ENCODE assay signal across 8 cellular contexts in genomic region chr14:24145700-24146621, GRCh38. TPM values are rescaled to one million over a fixed set of nuclear protein-coding genes. Genes with fewer than 3 reads are reported as not detected.
A peak's percentile ranks its signal among the peaks of the same experiment; 100 is the strongest.
DNase-seq lines count a peak whose midpoint lies in the region; ATAC-seq and TF ChIP-seq lines count a peak whose summit lies in the region.

Gene PSME2 (minus strand): TSS chr14:24146610. CDS start chr14:24146581, 29 bp downstream.

- peak within 1 kb of the TSS; percentile 80 for H3K27ac ChIP-seq in trophoblast cell (ENCODE audit: low read depth, low read length)

- no peak within 1 kb of the TSS for H3K23ac ChIP-seq in trophoblast cell (ENCODE audit: low read length)

- no peak for TF ChIP-seq CTCF in AG04449 (IDR thresholded peaks at IDR 0.05; ENCODE audit: insufficient read depth, low read length, missing control alignments)

- H3K4ac ChIP-seq in trophoblast cell (ENCODE audit: low read depth, low read length): peak within 1 kb of the TSS; percentile 93

- CTCF ChIA-PET in AG04449 (lab: Yijun Ruan, JAX): interaction anchor here (0.9 to 8.8 kb wide), 8 partner anchors 9 to 162 kb away, joined by 3 to 165 read pairs (median 11); partner anchors contain the start of genes CIDEB and IRF9
- CTCF ChIA-PET in activated CD4-positive, alpha-beta memory T cell treated with anti-CD3 and anti-CD28 coated beads for 36 hours (lab: Charles Lee): interaction anchor here (0.8 to 6.3 kb wide), 13 partner anchors 9 to 162 kb away, joined by 3 to 76 read pairs (median 5); partner anchors contain the start of genes CIDEB, DCAF11, IRF9 and NRL

- H3K79me2 ChIP-seq in trophoblast cell (ENCODE audit: control insufficient read depth, insufficient read depth, low read length, poor library complexity): peaks cover 17% of the 10 kb centered on the region

- peak within 1 kb of the TSS; percentile 88 for H4K8ac ChIP-seq in trophoblast cell (ENCODE audit: low read depth, low read length)

- H3K4me1 ChIP-seq in HAP-1 (peaks cover 11% of the 10 kb centered on the region), trophoblast cell (ENCODE audit: control insufficient read depth in 1 of 2, insufficient read depth in 2 of 2, low read length in 2 of 2) (peaks cover 10 to 16% of the 10 kb centered on the region in 2 experiments)

- H3K79me1 ChIP-seq in trophoblast cell (ENCODE audit: low read length): peaks cover 18% of the 10 kb centered on the region

- H3K27me3 ChIP-seq in HAP-1 (ENCODE audit: low read depth): no peaks in the 10 kb centered on the region
- no peaks in the 10 kb centered on the region for H3K27me3 ChIP-seq in trophoblast cell (ENCODE audit: insufficient read depth, low read length)

- no peaks in the 10 kb centered on the region for H3K9me3 Mint-ChIP-seq in activated CD4-positive, alpha-beta memory T cell treated with anti-CD3 and anti-CD28 coated beads for 36 hours

- intact Hi-C loops in activated CD4-positive, alpha-beta memory T cell treated with anti-CD3 and anti-CD28 coated beads for 36 hours (cut with micrococcal nuclease): loop anchor here (1.0 to 5.0 kb wide), 5 partner anchors 51 to 285 kb away; partner anchors contain the start of genes CARMIL3, DHRS1, GMPR2 and NEDD8
- intact Hi-C loops in Right ventricle myocardium inferior (cut with DNase I): loop anchor here (5.0 to 10.0 kb wide), 2 partner anchors 41 to 289 kb away; partner anchors contain the start of gene IPO4

- H3K36me3 Mint-ChIP-seq in activated CD4-positive, alpha-beta memory T cell treated with anti-CD3 and anti-CD28 coated beads for 36 hours: peaks cover 60% of the 10 kb centered on the region

- peaks cover 58% of the 10 kb centered on the region for H3K4me1 Mint-ChIP-seq in activated CD4-positive, alpha-beta memory T cell treated with anti-CD3 and anti-CD28 coated beads for 36 hours (ENCODE audit: low read depth)

- no peaks in the 10 kb centered on the region for H3K9me3 ChIP-seq in HAP-1
- H3K9me3 ChIP-seq in trophoblast cell (ENCODE audit: insufficient read depth, low read depth, low read length): no peaks in the 10 kb centered on the region

- peak within 1 kb of the TSS; percentile 88 for H4K91ac ChIP-seq in trophoblast cell (ENCODE audit: low read depth, low read length)

- DNase-seq in AG04449 (ENCODE audit: low read depth, low spot score): no peak
- no peak for DNase-seq in HAP-1 (ENCODE audit: low spot score in 2 of 2)
- DNase-seq in activated CD4-positive, alpha-beta memory T cell treated with anti-CD3 and anti-CD28 coated beads for 36 hours: no peak
- DNase-seq in Right ventricle myocardium inferior (ENCODE audit: missing footprints): no peak
- DNase-seq in trophoblast cell: peak; percentile 14 to 43
- no peak for DNase-seq in cerebellar nuclear complex (lab: John Stamatoyannopoulos, UW)

- no peaks in the 10 kb centered on the region for H3K27me3 Mint-ChIP-seq in activated CD4-positive, alpha-beta memory T cell treated with anti-CD3 and anti-CD28 coated beads for 36 hours

- H3K9ac ChIP-seq in trophoblast cell (ENCODE audit: low read length): peak within 1 kb of the TSS; percentile 97

- in situ Hi-C loops in HAP-1 (cut with MboI; ENCODE audit: low sequenced_read_pairs): no loop called here

- no peak within 1 kb of the TSS for H2AK5ac ChIP-seq in trophoblast cell (ENCODE audit: low read length)

- H3K4me3 ChIP-seq in AG04449 (ENCODE audit: low read depth, low read length) (peak within 1 kb of the TSS; percentile 92), HAP-1 (peak within 1 kb of the TSS; percentile 94), trophoblast cell (ENCODE audit: low read depth, low read length) (peak within 1 kb of the TSS; percentile 90)

- ATAC-seq in Right ventricle myocardium inferior: no peak
- no peak for ATAC-seq in GM18498 (IDR thresholded peaks at IDR 0.05; ENCODE audit: unreplicated experiment)
- no peak for ATAC-seq in GM18867 (IDR thresholded peaks at IDR 0.05; ENCODE audit: unreplicated experiment)

- H3K4me2 ChIP-seq in trophoblast cell (ENCODE audit: low read length): peak within 1 kb of the TSS; percentile 98

- peak within 1 kb of the TSS; percentile 43 for H2BK120ac ChIP-seq in trophoblast cell (ENCODE audit: insufficient read depth, low read length, poor library complexity)

- no CpG with 5 or more reads among the region's 17 CpGs for WGBS in trophoblast cell (ENCODE audit: extremely low coverage, insufficient coverage, insufficient read length)

- POLR2A ChIA-PET in AG04449 (lab: Yijun Ruan, JAX): interaction anchor here (0.5 to 2.5 kb wide), 8 partner anchors 10 to 42 kb away, joined by 3 to 14 read pairs (median 7); partner anchors contain the start of genes DCAF11, IPO4, IRF9 and NRL
- POLR2A ChIA-PET in activated CD4-positive, alpha-beta memory T cell treated with anti-CD3 and anti-CD28 coated beads for 36 hours (lab: Charles Lee): interaction anchor here (0.5 to 4.1 kb wide), 12 partner anchors 10 to 557 kb away, joined by 3 to 60 read pairs (median 6); partner anchors contain the start of genes CHMP4A, DCAF11, IRF9 and NRL

- peak within 1 kb of the TSS; percentile 89 for H3K14ac ChIP-seq in trophoblast cell (ENCODE audit: low read length)

- H3K36me3 ChIP-seq in HAP-1 (replicated peaks) (peaks cover 42% of the 10 kb centered on the region), trophoblast cell (ENCODE audit: control insufficient read depth in 1 of 2, insufficient read depth in 2 of 2, low read length in 2 of 2) (peaks cover 20 to 26% of the 10 kb centered on the region in 2 experiments)

- peak within 1 kb of the TSS; percentile 89 for H2AFZ ChIP-seq in trophoblast cell (ENCODE audit: insufficient read depth, low read length, poor library complexity)

- no peak within 1 kb of the TSS for H2BK12ac ChIP-seq in trophoblast cell (ENCODE audit: low read length)

- H3K27ac Mint-ChIP-seq in activated CD4-positive, alpha-beta memory T cell treated with anti-CD3 and anti-CD28 coated beads for 36 hours: peak within 1 kb of the TSS; percentile 99

- H4K12ac ChIP-seq in trophoblast cell (ENCODE audit: low read depth, low read length): peak within 1 kb of the TSS; percentile 66

- H3K4me3 Mint-ChIP-seq in activated CD4-positive, alpha-beta memory T cell treated with anti-CD3 and anti-CD28 coated beads for 36 hours: peak within 1 kb of the TSS; percentile 100

- peak within 1 kb of the TSS; percentile 52 for H3K18ac ChIP-seq in trophoblast cell (ENCODE audit: low read length)

- peak within 1 kb of the TSS; percentile 85 for H2BK5ac ChIP-seq in trophoblast cell (ENCODE audit: low read depth, low read length, poor library complexity)

RNA-seq across cellular contexts. Expression of gene PSME2, which starts in this region (rescaled TPM):
- total RNA-seq in activated CD4-positive, alpha-beta memory T cell treated with anti-CD3 and anti-CD28 coated beads for 36 hours: 100 to 1,000 TPM; 404 to 411 TPM
- 109 TPM for total RNA-seq in Right ventricle myocardium inferior
- 88.2 and 92.1 TPM in 2 replicates for polyA plus RNA-seq in trophoblast cell (2013)

Comparison
In these comparisons a context has a peak if more than half of its experiments do, and no peak if none do; other contexts are left out.
1. DNase-seq: peak in trophoblast cell (2 of 2); none in AG04449 (single experiment), HAP-1 (0 of 2), activated CD4-positive, alpha-beta memory T cell treated with anti-CD3 and anti-CD28 coated beads for 36 hours (single experiment), Right ventricle myocardium inferior (single experiment) and cerebellar nuclear complex (0 of 2).
2. Peak in every context shown above with its lines, with median percentiles within 50 percentile points of each other: H3K4me3 ChIP-seq.